1 cellular context compared by ENCODE assay signal in genomic region chr18:79679552-79680099, GRCh38.
TF ChIP-seq lines count a peak whose summit lies in the region.

TSS of gene CTDP1 (plus strand) at chr18:79679803. CDS start at chr18:79679948, 145 bp downstream.

TF ChIP-seq in GM12878, 131 proteins besides CTCF, POLR2A, EP300 and RAD21 (continued from another document):
- TF ChIP-seq, protein P1, sequence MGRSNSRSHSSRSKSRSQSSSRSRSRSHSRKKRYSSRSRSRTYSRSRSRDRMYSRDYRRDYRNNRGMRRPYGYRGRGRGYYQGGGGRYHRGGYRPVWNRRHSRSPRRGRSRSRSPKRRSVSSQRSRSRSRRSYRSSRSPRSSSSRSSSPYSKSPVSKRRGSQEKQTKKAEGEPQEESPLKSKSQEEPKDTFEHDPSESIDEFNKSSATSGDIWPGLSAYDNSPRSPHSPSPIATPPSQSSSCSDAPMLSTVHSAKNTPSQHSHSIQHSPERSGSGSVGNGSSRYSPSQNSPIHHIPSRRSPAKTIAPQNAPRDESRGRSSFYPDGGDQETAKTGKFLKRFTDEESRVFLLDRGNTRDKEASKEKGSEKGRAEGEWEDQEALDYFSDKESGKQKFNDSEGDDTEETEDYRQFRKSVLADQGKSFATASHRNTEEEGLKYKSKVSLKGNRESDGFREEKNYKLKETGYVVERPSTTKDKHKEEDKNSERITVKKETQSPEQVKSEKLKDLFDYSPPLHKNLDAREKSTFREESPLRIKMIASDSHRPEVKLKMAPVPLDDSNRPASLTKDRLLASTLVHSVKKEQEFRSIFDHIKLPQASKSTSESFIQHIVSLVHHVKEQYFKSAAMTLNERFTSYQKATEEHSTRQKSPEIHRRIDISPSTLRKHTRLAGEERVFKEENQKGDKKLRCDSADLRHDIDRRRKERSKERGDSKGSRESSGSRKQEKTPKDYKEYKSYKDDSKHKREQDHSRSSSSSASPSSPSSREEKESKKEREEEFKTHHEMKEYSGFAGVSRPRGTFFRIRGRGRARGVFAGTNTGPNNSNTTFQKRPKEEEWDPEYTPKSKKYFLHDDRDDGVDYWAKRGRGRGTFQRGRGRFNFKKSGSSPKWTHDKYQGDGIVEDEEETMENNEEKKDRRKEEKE (IDR thresholded peaks at IDR 0.05) = no peak
- TF ChIP-seq CBX5 (IDR thresholded peaks at IDR 0.05; ENCODE audit: low read depth) (no peak), MTA2 (IDR thresholded peaks at IDR 0.05; ENCODE audit: low read depth) (no peak), NR2C1 (IDR thresholded peaks at IDR 0.05) (peak; percentile 59; the same call in 1 of the 2 replicates), SMARCA5 (IDR thresholded peaks at IDR 0.05) (no peak; the same call in 1 of the 2 replicates), RUNX3 (IDR thresholded peaks at IDR 0.05; ENCODE audit: low read length) (no peak), TARDBP (IDR thresholded peaks at IDR 0.05; ENCODE audit: borderline replicate concordance) (no peak; the same call in none of the 2 replicates), YY1 (IDR thresholded peaks at IDR 0.05; ENCODE audit: low read depth, low read length) (no peak), EZH2 (IDR thresholded peaks at IDR 0.05; ENCODE audit: borderline replicate concordance, control insufficient read depth, low read depth, low read length) (no peak), SREBF2 (IDR thresholded peaks at IDR 0.05; ENCODE audit: low read length) (no peak), USF2 (IDR thresholded peaks at IDR 0.05; ENCODE audit: borderline replicate concordance, low read depth, low read length) (no peak), HCFC1 (IDR thresholded peaks at IDR 0.05; ENCODE audit: low read length) (peak; percentile 62)
- TF ChIP-seq, protein P2, sequence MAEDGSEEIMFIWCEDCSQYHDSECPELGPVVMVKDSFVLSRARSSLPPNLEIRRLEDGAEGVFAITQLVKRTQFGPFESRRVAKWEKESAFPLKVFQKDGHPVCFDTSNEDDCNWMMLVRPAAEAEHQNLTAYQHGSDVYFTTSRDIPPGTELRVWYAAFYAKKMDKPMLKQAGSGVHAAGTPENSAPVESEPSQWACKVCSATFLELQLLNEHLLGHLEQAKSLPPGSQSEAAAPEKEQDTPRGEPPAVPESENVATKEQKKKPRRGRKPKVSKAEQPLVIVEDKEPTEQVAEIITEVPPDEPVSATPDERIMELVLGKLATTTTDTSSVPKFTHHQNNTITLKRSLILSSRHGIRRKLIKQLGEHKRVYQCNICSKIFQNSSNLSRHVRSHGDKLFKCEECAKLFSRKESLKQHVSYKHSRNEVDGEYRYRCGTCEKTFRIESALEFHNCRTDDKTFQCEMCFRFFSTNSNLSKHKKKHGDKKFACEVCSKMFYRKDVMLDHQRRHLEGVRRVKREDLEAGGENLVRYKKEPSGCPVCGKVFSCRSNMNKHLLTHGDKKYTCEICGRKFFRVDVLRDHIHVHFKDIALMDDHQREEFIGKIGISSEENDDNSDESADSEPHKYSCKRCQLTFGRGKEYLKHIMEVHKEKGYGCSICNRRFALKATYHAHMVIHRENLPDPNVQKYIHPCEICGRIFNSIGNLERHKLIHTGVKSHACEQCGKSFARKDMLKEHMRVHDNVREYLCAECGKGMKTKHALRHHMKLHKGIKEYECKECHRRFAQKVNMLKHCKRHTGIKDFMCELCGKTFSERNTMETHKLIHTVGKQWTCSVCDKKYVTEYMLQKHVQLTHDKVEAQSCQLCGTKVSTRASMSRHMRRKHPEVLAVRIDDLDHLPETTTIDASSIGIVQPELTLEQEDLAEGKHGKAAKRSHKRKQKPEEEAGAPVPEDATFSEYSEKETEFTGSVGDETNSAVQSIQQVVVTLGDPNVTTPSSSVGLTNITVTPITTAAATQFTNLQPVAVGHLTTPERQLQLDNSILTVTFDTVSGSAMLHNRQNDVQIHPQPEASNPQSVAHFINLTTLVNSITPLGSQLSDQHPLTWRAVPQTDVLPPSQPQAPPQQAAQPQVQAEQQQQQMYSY (CRISPR knock-in tag; IDR thresholded peaks at IDR 0.05) = no peak
- TF ChIP-seq, protein P3, sequence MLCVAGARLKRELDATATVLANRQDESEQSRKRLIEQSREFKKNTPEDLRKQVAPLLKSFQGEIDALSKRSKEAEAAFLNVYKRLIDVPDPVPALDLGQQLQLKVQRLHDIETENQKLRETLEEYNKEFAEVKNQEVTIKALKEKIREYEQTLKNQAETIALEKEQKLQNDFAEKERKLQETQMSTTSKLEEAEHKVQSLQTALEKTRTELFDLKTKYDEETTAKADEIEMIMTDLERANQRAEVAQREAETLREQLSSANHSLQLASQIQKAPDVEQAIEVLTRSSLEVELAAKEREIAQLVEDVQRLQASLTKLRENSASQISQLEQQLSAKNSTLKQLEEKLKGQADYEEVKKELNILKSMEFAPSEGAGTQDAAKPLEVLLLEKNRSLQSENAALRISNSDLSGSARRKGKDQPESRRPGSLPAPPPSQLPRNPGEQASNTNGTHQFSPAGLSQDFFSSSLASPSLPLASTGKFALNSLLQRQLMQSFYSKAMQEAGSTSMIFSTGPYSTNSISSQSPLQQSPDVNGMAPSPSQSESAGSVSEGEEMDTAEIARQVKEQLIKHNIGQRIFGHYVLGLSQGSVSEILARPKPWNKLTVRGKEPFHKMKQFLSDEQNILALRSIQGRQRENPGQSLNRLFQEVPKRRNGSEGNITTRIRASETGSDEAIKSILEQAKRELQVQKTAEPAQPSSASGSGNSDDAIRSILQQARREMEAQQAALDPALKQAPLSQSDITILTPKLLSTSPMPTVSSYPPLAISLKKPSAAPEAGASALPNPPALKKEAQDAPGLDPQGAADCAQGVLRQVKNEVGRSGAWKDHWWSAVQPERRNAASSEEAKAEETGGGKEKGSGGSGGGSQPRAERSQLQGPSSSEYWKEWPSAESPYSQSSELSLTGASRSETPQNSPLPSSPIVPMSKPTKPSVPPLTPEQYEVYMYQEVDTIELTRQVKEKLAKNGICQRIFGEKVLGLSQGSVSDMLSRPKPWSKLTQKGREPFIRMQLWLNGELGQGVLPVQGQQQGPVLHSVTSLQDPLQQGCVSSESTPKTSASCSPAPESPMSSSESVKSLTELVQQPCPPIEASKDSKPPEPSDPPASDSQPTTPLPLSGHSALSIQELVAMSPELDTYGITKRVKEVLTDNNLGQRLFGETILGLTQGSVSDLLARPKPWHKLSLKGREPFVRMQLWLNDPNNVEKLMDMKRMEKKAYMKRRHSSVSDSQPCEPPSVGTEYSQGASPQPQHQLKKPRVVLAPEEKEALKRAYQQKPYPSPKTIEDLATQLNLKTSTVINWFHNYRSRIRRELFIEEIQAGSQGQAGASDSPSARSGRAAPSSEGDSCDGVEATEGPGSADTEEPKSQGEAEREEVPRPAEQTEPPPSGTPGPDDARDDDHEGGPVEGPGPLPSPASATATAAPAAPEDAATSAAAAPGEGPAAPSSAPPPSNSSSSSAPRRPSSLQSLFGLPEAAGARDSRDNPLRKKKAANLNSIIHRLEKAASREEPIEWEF (IDR thresholded peaks at IDR 0.05; ENCODE audit: insufficient replicate concordance, low read depth, low read length) = no peak
- TF ChIP-seq, protein P4, sequence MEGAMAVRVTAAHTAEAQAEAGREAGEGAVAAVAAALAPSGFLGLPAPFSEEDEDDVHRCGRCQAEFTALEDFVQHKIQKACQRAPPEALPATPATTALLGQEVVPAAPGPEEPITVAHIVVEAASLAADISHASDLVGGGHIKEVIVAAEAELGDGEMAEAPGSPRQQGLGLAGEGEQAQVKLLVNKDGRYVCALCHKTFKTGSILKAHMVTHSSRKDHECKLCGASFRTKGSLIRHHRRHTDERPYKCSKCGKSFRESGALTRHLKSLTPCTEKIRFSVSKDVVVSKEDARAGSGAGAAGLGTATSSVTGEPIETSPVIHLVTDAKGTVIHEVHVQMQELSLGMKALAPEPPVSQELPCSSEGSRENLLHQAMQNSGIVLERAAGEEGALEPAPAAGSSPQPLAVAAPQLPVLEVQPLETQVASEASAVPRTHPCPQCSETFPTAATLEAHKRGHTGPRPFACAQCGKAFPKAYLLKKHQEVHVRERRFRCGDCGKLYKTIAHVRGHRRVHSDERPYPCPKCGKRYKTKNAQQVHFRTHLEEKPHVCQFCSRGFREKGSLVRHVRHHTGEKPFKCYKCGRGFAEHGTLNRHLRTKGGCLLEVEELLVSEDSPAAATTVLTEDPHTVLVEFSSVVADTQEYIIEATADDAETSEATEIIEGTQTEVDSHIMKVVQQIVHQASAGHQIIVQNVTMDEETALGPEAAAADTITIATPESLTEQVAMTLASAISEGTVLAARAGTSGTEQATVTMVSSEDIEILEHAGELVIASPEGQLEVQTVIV (IDR thresholded peaks at IDR 0.05; ENCODE audit: borderline replicate concordance, partially characterized antibody) = peak; percentile 85
